In the genomic region with DNA sequence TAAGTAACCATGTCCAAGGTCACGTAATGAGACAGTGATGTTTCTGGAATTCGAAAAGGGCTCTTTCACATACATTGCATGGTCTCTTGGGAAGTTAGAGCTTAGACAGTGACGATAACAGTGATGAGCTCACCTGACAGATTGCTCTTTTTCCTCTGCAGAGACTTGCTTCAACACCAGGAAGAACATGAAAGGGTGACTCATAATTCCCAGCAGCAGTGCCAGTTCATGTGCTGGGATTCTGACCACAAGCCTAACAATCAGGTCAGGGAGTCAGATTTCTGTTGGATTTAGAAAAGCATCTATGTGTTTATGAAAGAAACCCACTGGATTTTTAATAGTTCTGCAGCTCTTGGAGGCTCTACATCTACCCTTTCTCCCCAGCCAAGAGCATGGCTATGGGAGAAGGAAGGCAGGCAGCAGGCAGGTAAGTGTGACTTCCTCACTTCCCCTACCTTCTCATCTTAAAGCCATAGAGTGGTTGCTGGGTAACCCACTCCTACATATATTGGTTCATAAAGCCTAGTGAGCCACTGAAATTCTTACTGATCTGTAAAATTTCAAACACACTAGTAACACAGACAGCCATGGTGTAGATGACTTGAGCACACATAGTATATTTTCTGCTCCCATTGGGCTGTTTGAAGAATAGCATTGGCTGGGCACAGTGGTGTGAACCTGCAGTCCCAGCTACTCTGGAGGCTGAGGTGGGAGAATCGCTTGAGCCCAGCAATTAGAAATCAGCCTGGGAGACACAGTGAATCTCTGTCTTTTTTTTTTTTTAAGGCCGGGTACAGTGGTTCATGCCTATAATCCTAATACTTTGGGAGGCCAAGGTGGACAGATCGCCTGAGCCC, we compare ENCODE assay signal across 1 cellular context.
TF ChIP-seq lines count a peak whose summit lies in the region.

No MANE protein-coding gene starts in this region.

TF ChIP-seq in SK-N-SH, 30 proteins besides CTCF, POLR2A, EP300 and RAD21 (continued from another document):
- TF ChIP-seq, protein P1, sequence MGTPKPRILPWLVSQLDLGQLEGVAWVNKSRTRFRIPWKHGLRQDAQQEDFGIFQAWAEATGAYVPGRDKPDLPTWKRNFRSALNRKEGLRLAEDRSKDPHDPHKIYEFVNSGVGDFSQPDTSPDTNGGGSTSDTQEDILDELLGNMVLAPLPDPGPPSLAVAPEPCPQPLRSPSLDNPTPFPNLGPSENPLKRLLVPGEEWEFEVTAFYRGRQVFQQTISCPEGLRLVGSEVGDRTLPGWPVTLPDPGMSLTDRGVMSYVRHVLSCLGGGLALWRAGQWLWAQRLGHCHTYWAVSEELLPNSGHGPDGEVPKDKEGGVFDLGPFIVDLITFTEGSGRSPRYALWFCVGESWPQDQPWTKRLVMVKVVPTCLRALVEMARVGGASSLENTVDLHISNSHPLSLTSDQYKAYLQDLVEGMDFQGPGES (IDR thresholded peaks at IDR 0.05; ENCODE audit: low read depth, low read length), result no peak
- TF ChIP-seq TAF1 (IDR thresholded peaks at IDR 0.05; ENCODE audit: borderline replicate concordance, low read depth, low read length) (peak; percentile 31; the same call in 1 of the 2 replicates), YY1 (IDR thresholded peaks at IDR 0.05; ENCODE audit: low read depth) (no peak), JUND (IDR thresholded peaks at IDR 0.05) (peak; percentile 92), RXRA (IDR thresholded peaks at IDR 0.05; ENCODE audit: borderline replicate concordance, low read depth) (peak; percentile 85; the same call in 1 of the 2 replicates), FOXJ3 (CRISPR knock-in tag; IDR thresholded peaks at IDR 0.05) (no peak), GABPA (IDR thresholded peaks at IDR 0.05; ENCODE audit: low read depth) (no peak), TEAD4 (IDR thresholded peaks at IDR 0.05; ENCODE audit: borderline replicate concordance, insufficient read depth) (0 out of 2 replicates have a peak, but pooled peaks have one; percentile 47), SMC3 (IDR thresholded peaks at IDR 0.05; ENCODE audit: low read depth, low read length) (no peak), EZH2phosphoT487 (IDR thresholded peaks at IDR 0.05; ENCODE audit: borderline replicate concordance, low read depth) (no peak)
- TF ChIP-seq, protein P2, sequence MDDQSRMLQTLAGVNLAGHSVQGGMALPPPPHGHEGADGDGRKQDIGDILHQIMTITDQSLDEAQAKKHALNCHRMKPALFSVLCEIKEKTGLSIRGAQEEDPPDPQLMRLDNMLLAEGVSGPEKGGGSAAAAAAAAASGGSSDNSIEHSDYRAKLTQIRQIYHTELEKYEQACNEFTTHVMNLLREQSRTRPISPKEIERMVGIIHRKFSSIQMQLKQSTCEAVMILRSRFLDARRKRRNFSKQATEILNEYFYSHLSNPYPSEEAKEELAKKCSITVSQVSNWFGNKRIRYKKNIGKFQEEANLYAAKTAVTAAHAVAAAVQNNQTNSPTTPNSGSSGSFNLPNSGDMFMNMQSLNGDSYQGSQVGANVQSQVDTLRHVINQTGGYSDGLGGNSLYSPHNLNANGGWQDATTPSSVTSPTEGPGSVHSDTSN (IDR thresholded peaks at IDR 0.05), result peak; percentile 91
- TF ChIP-seq, protein P3, sequence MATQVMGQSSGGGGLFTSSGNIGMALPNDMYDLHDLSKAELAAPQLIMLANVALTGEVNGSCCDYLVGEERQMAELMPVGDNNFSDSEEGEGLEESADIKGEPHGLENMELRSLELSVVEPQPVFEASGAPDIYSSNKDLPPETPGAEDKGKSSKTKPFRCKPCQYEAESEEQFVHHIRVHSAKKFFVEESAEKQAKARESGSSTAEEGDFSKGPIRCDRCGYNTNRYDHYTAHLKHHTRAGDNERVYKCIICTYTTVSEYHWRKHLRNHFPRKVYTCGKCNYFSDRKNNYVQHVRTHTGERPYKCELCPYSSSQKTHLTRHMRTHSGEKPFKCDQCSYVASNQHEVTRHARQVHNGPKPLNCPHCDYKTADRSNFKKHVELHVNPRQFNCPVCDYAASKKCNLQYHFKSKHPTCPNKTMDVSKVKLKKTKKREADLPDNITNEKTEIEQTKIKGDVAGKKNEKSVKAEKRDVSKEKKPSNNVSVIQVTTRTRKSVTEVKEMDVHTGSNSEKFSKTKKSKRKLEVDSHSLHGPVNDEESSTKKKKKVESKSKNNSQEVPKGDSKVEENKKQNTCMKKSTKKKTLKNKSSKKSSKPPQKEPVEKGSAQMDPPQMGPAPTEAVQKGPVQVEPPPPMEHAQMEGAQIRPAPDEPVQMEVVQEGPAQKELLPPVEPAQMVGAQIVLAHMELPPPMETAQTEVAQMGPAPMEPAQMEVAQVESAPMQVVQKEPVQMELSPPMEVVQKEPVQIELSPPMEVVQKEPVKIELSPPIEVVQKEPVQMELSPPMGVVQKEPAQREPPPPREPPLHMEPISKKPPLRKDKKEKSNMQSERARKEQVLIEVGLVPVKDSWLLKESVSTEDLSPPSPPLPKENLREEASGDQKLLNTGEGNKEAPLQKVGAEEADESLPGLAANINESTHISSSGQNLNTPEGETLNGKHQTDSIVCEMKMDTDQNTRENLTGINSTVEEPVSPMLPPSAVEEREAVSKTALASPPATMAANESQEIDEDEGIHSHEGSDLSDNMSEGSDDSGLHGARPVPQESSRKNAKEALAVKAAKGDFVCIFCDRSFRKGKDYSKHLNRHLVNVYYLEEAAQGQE (IDR thresholded peaks at IDR 0.05; ENCODE audit: low read depth, low read length), result 0 out of 2 replicates have a peak, but pooled peaks have one; percentile 30
- TF ChIP-seq, protein P4, sequence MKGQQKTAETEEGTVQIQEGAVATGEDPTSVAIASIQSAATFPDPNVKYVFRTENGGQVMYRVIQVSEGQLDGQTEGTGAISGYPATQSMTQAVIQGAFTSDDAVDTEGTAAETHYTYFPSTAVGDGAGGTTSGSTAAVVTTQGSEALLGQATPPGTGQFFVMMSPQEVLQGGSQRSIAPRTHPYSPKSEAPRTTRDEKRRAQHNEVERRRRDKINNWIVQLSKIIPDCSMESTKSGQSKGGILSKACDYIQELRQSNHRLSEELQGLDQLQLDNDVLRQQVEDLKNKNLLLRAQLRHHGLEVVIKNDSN (IDR thresholded peaks at IDR 0.05; ENCODE audit: borderline replicate concordance, low read depth), result no peak
- TF ChIP-seq, protein P5, sequence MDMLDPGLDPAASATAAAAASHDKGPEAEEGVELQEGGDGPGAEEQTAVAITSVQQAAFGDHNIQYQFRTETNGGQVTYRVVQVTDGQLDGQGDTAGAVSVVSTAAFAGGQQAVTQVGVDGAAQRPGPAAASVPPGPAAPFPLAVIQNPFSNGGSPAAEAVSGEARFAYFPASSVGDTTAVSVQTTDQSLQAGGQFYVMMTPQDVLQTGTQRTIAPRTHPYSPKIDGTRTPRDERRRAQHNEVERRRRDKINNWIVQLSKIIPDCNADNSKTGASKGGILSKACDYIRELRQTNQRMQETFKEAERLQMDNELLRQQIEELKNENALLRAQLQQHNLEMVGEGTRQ (IDR thresholded peaks at IDR 0.05; ENCODE audit: borderline replicate concordance, low read depth, low read length), result no peak
